ENCODE assay signal across 1 cellular context in the genomic region with DNA sequence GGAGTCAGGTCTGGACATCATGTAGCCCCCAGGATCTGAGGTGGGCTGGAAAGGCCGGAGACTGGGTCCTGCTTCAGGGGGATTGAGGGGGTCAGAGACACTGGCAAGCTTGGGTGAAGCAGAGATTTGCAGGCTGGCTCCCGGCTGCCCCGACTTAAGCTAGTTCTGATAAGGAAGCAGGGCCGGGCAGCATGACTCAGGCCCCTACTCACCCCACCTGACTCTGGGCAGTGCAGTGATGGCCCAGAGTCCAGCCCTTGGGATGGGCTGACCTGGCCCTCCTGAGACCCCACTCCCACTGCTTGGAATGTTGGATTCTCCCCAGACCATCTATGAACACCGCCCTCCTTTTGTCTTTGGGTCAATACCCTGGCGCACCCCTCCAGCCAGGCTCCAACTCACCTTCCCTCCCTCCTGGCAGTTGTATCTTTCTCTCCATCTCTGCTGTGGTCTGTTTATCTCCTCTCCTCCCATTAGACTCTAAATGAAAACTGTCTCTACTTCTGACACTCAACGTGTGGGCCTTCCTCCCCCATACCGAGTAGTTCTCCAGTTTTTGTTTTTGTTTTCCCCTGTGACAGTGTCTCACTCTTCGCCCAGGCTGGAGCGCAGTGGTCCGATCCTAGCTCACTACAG.
A peak's percentile ranks its signal among the peaks of the same experiment; 100 is the strongest.
TF ChIP-seq lines count a peak whose summit lies in the region.

No MANE protein-coding gene starts in this region.

TF ChIP-seq in HEK293, 187 proteins besides CTCF, POLR2A, EP300 and RAD21 (continued from another document):
- TF ChIP-seq, protein P1, sequence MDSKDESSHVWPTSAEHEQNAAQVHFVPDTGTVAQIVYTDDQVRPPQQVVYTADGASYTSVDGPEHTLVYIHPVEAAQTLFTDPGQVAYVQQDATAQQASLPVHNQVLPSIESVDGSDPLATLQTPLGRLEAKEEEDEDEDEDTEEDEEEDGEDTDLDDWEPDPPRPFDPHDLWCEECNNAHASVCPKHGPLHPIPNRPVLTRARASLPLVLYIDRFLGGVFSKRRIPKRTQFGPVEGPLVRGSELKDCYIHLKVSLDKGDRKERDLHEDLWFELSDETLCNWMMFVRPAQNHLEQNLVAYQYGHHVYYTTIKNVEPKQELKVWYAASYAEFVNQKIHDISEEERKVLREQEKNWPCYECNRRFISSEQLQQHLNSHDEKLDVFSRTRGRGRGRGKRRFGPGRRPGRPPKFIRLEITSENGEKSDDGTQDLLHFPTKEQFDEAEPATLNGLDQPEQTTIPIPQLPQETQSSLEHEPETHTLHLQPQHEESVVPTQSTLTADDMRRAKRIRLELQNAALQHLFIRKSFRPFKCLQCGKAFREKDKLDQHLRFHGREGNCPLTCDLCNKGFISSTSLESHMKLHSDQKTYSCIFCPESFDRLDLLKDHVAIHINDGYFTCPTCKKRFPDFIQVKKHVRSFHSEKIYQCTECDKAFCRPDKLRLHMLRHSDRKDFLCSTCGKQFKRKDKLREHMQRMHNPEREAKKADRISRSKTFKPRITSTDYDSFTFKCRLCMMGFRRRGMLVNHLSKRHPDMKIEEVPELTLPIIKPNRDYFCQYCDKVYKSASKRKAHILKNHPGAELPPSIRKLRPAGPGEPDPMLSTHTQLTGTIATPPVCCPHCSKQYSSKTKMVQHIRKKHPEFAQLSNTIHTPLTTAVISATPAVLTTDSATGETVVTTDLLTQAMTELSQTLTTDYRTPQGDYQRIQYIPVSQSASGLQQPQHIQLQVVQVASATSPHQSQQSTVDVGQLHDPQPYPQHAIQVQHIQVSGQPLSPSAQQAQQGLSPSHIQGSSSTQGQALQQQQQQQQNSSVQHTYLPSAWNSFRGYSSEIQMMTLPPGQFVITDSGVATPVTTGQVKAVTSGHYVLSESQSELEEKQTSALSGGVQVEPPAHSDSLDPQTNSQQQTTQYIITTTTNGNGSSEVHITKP (tag by site-specific recombination; IDR thresholded peaks at IDR 0.05), result peak; percentile 23; the same call in 1 of the 2 replicates
